In genomic region chr1:40612345-40612831, GRCh38 we compare ENCODE assay signal across 8 cellular contexts. TPM values are rescaled to one million over a fixed set of nuclear protein-coding genes. Genes with fewer than 3 reads are reported as not detected.
DNase-seq lines count a peak whose midpoint lies in the region; ATAC-seq and TF ChIP-seq lines count a peak whose summit lies in the region.

No MANE protein-coding gene starts in this region.

- POLR2A ChIA-PET in HEK293T (lab: Yijun Ruan, JAX): interaction anchor here (0.7 kb wide), 1 partner anchor 79 kb away, joined by 3 read pairs; the partner anchor contains the start of gene NFYC
- POLR2A ChIA-PET in activated CD4-positive, alpha-beta T cell treated with anti-CD3 and anti-CD28 coated beads, Interleukin-2, amount 10 ng/mL, durations not matched to agents 7 days and 5 days (lab: Charles Lee): no interaction called here

- H3K27me3 ChIP-seq in lung (ENCODE audit: control insufficient read depth, insufficient read depth): no peaks in the 10 kb centered on the region

- CTCF ChIA-PET in HEK293T (lab: Yijun Ruan, JAX): interaction anchor here (0.8 kb wide), 2 partner anchors 9 to 109 kb away, joined by 4 read pairs; no protein-coding TSS in a partner anchor
- CTCF ChIA-PET in activated CD4-positive, alpha-beta T cell treated with anti-CD3 and anti-CD28 coated beads, Interleukin-2, amount 10 ng/mL, durations not matched to agents 7 days and 5 days (lab: Charles Lee): interaction anchor here (0.7 kb wide), 1 partner anchor 57 kb away, joined by 4 read pairs; no protein-coding TSS in a partner anchor

- no peak overlapping the region for H3K4me3 ChIP-seq in lung

- peaks cover 3% of the 10 kb centered on the region for H3K27me3 Mint-ChIP-seq in activated CD4-positive, alpha-beta T cell treated with anti-CD3 and anti-CD28 coated beads, Interleukin-2, amount 10 ng/mL, durations not matched to agents 7 days and 5 days

- DNase-seq in HEK293T (ENCODE audit: extremely low spot score) (peak; percentile 75), NCI-H526 (lab: John Stamatoyannopoulos, UW) (peak; percentile 72 to 88), dermis blood vessel endothelial cell (peak; percentile 84), lung (ENCODE audit: low spot score) (peak; percentile 69)
- DNase-seq in activated CD4-positive, alpha-beta T cell treated with anti-CD3 and anti-CD28 coated beads, Interleukin-2, amount 10 ng/mL, durations not matched to agents 7 days and 5 days: peak; percentile 83
- DNase-seq in stimulated activated CD8-positive, alpha-beta memory T cell treated with anti-CD3 and anti-CD28 coated beads, Interleukin-15, amount 100 ng/mL, for 4 hours (ENCODE audit: low read depth in 2 of 2): peak; percentile 26 to 58

- H3K27ac ChIP-seq in C4-2B (no peak overlapping the region), lung (ENCODE audit: low read depth in 1 of 2, low read length in 1 of 2) (no peak overlapping the region)

- TF ChIP-seq CTCF in C4-2B (conservative IDR thresholded peaks at IDR 0.05): peak; percentile 95
- peak; percentile 82 for TF ChIP-seq CTCF in lung (IDR thresholded peaks at IDR 0.05; ENCODE audit: control extremely low read depth, extremely low read depth)

- no peaks in the 10 kb centered on the region for H3K36me3 Mint-ChIP-seq in activated CD4-positive, alpha-beta T cell treated with anti-CD3 and anti-CD28 coated beads, Interleukin-2, amount 10 ng/mL, durations not matched to agents 7 days and 5 days (ENCODE audit: low read depth)

- H3K4me1 Mint-ChIP-seq in activated CD4-positive, alpha-beta T cell treated with anti-CD3 and anti-CD28 coated beads, Interleukin-2, amount 10 ng/mL, durations not matched to agents 7 days and 5 days: no peaks in the 10 kb centered on the region

- no peaks in the 10 kb centered on the region for H3K36me3 ChIP-seq in lung (ENCODE audit: control insufficient read depth in 2 of 2, insufficient read depth in 2 of 2, low read length in 2 of 2)

- H3K4me1 ChIP-seq in lung (ENCODE audit: control insufficient read depth in 2 of 2, insufficient read depth in 2 of 2, low read length in 2 of 2): no peaks in the 10 kb centered on the region

- ATAC-seq in lung (ENCODE audit: insufficient read depth, low FRiP score) (peak; percentile 83), HG02870 (IDR thresholded peaks at IDR 0.05; ENCODE audit: unreplicated experiment) (no peak)

- WGBS in lung, 2 donors: 38 to 48% methylated on average over 11 of the region's 11 CpGs

- no peaks in the 10 kb centered on the region for H3K9me3 Mint-ChIP-seq in activated CD4-positive, alpha-beta T cell treated with anti-CD3 and anti-CD28 coated beads, Interleukin-2, amount 10 ng/mL, durations not matched to agents 7 days and 5 days

- H3K4me3 Mint-ChIP-seq in activated CD4-positive, alpha-beta T cell treated with anti-CD3 and anti-CD28 coated beads, Interleukin-2, amount 10 ng/mL, durations not matched to agents 7 days and 5 days: no peak overlapping the region

- H3K9me3 ChIP-seq in lung (ENCODE audit: control insufficient read depth in 2 of 2, insufficient read depth in 1 of 2, low read length in 1 of 2): no peaks in the 10 kb centered on the region

- H3K27ac Mint-ChIP-seq in activated CD4-positive, alpha-beta T cell treated with anti-CD3 and anti-CD28 coated beads, Interleukin-2, amount 10 ng/mL, durations not matched to agents 7 days and 5 days: no peak overlapping the region

TF ChIP-seq in HEK293T, 16 proteins besides CTCF, POLR2A, EP300 and RAD21:
- no peak for TF ChIP-seq ELF4 (IDR thresholded peaks at IDR 0.05)
- TF ChIP-seq TARDBP (IDR thresholded peaks at IDR 0.05): no peak
- TF ChIP-seq ARNT (IDR thresholded peaks at IDR 0.05): no peak
- TF ChIP-seq ZNF384 (IDR thresholded peaks at IDR 0.05): no peak
- TF ChIP-seq PKNOX1 (IDR thresholded peaks at IDR 0.05): no peak
- no peak for TF ChIP-seq BHLHE40 (IDR thresholded peaks at IDR 0.05; ENCODE audit: borderline replicate concordance)
- no peak for TF ChIP-seq LEF1 (IDR thresholded peaks at IDR 0.05; ENCODE audit: borderline replicate concordance)
- TF ChIP-seq CTBP1 (IDR thresholded peaks at IDR 0.05; ENCODE audit: borderline replicate concordance): no peak
- TF ChIP-seq HDGF (IDR thresholded peaks at IDR 0.05; ENCODE audit: borderline replicate concordance): no peak
- no peak for TF ChIP-seq SP1 (IDR thresholded peaks at IDR 0.05)
- TF ChIP-seq FOXM1 (IDR thresholded peaks at IDR 0.05; ENCODE audit: borderline replicate concordance): no peak
- no peak for TF ChIP-seq FOXA1 (IDR thresholded peaks at IDR 0.05)
- TF ChIP-seq FOXK2 (IDR thresholded peaks at IDR 0.05): no peak
- no peak for TF ChIP-seq L3MBTL2 (conservative IDR thresholded peaks at IDR 0.05)
- no peak for TF ChIP-seq NFRKB (IDR thresholded peaks at IDR 0.05)
- TF ChIP-seq SUZ12 (IDR thresholded peaks at IDR 0.05): no peak

RNA-seq across cellular contexts. Expression of gene RIMS3, which starts 53.1 kb away (rescaled TPM):
- 1 to 10 TPM; 4.0 to 5.4 TPM for total RNA-seq in activated CD4-positive, alpha-beta T cell treated with anti-CD3 and anti-CD28 coated beads, Interleukin-2, amount 10 ng/mL, durations not matched to agents 7 days and 5 days
- total RNA-seq in dermis blood vessel endothelial cell (0.28 and 0.34 TPM in 2 replicates), lung (1 to 10 TPM; 1.7 to 5.5 TPM)
- polyA plus RNA-seq in lung: 1 to 10 TPM in 1 of 2 donors, under 1 TPM in 1; 0.93 to 1.3 TPM
